15 cellular contexts compared by ENCODE assay signal in the genomic region with DNA sequence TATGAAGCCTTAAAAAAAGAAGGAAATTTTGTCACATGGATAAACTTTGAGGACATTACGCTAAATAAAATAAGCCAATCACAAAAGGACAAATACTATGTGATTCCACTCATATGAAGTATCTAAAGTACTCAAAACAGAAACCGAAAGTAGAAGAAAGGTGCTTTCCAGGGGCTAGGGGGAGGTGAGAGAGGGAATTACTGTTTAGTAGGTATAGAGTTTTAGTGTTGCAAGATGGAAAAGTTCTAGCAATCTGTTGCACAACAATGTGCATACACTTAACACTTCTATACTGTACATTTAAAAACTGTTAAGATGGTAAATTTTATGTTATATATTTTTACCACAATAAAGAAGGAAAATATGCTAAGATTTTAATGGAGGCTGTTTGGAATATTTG.
DNase-seq lines count a peak whose midpoint lies in the region; ATAC-seq and TF ChIP-seq lines count a peak whose summit lies in the region.
"Had no signal": no experiment of that assay in that cellular context is flagged by ENCODE, and none has a peak within 500 bp of the region (broad histone marks: within the 10 kb centered on the region; RNA-seq: fewer than 3 reads in every experiment).

No MANE protein-coding gene starts in this region.

- CTCF ChIA-PET in Calu3 (lab: Charles Lee), result no interaction called here

- H3K27ac Mint-ChIP-seq in memory B cell (no peak overlapping the region), Calu3 (ENCODE audit: unreplicated experiment) (no peak overlapping the region)
- H3K27ac Mint-ChIP-seq: activated naive CD4-positive, alpha-beta T cell treated with anti-CD3 and anti-CD28 coated beads for 36 hours; brain had no signal

- intact Hi-C loops in Calu3 (cut with micrococcal nuclease; ENCODE audit: unreplicated experiment), result no loop called here

- no peak for TF ChIP-seq CTCF in Calu3 (IDR thresholded peaks at IDR 0.05; ENCODE audit: unreplicated experiment)

- ATAC-seq in activated CD4-positive, CD25-positive, alpha-beta regulatory T cell treated with anti-CD3 and anti-CD28 coated beads, Interleukin-2, amount 50 U/mL, for 24 hours, result peak; percentile 41 to 53
- ATAC-seq in GM21576 (IDR thresholded peaks at IDR 0.05; ENCODE audit: unreplicated experiment), result peak; percentile 46
- peak; percentile 80 for ATAC-seq in memory B cell (ENCODE audit: low read depth)
- no peak for ATAC-seq in GM21367 (IDR thresholded peaks at IDR 0.05; ENCODE audit: unreplicated experiment)
- ATAC-seq: A549 had no signal

- H3K27me3 Mint-ChIP-seq in memory B cell (peaks cover 8% of the 10 kb centered on the region), Calu3 (ENCODE audit: unreplicated experiment) (peaks cover 35% of the 10 kb centered on the region)

- peaks cover 6% of the 10 kb centered on the region for H3K4me1 Mint-ChIP-seq in memory B cell
- no peaks in the 10 kb centered on the region for H3K4me1 Mint-ChIP-seq in Calu3 (ENCODE audit: low read depth, unreplicated experiment)
- H3K4me1 Mint-ChIP-seq: brain had no signal

- no peak for DNase-seq in activated CD4-positive, CD25-positive, alpha-beta regulatory T cell (lab: John Stamatoyannopoulos, UW)
- DNase-seq in RPMI8226 (peak; percentile 23), memory B cell (ENCODE audit: low spot score in 2 of 2) (no peak), Calu3 (no peak)
- DNase-seq in stimulated activated CD4-positive, alpha-beta T cell treated with anti-CD3 and anti-CD28 coated beads, Interleukin-4, amount 100 ng/mL, for 4 hours, result no peak
- DNase-seq: activated naive CD4-positive, alpha-beta T cell treated with anti-CD3 and anti-CD28 coated beads for 36 hours; dorsolateral prefrontal cortex; NCI-H187; SK-N-SH; substantia nigra had no signal

- H3K4me3 Mint-ChIP-seq in memory B cell, result no peak overlapping the region
- no peak overlapping the region for H3K4me3 Mint-ChIP-seq in Calu3 (ENCODE audit: low read depth, unreplicated experiment)
- H3K4me3 Mint-ChIP-seq: activated naive CD4-positive, alpha-beta T cell treated with anti-CD3 and anti-CD28 coated beads for 36 hours; brain had no signal

- H3K9me3 Mint-ChIP-seq in memory B cell, result peaks cover 26% of the 10 kb centered on the region
- H3K9me3 Mint-ChIP-seq in Calu3 (ENCODE audit: low read depth, unreplicated experiment), result peaks cover 7% of the 10 kb centered on the region

- no TSS peak for BruUV-seq in Calu3 (replicated peaks; lab: Mats Ljungman, UMichigan)

- peaks cover 12% of the 10 kb centered on the region for H3K36me3 Mint-ChIP-seq in memory B cell
- H3K36me3 Mint-ChIP-seq in Calu3 (ENCODE audit: insufficient read depth, unreplicated experiment), result no peaks in the 10 kb centered on the region
- H3K36me3 Mint-ChIP-seq: brain had no signal
